In genomic region chr13:61040180-61040579, GRCh38 we compare ENCODE assay signal across 20 cellular contexts.
"Had no signal": no experiment of that assay in that cellular context is flagged by ENCODE, and none has a peak within 500 bp of the region (broad histone marks: within the 10 kb centered on the region; RNA-seq: fewer than 3 reads in every experiment).

No MANE protein-coding gene starts in this region.

- H3K9me3 Mint-ChIP-seq: endodermal cell, nephron had no signal

- H3K27me3 Mint-ChIP-seq: dendritic cell treated with granulocyte-macrophage colony-stimulating factor and Interleukin-4, amounts not matched to agents 40 ng/mL and 50 ng/mL, for 4 days; naive B cell; stimulated activated naive B cell treated with anti-CD40 and anti-IgM and Interleukin-4, amounts not matched to agents 10 μg/mL and 1 μg/mL and 100 μg/mL, for 72 hours had no signal

- H3K36me3 Mint-ChIP-seq: naive B cell; stimulated activated naive B cell treated with anti-CD40 and anti-IgM and Interleukin-4, amounts not matched to agents 10 μg/mL and 1 μg/mL and 100 μg/mL, for 72 hours had no signal

- H3K4me3 Mint-ChIP-seq: dendritic cell treated with granulocyte-macrophage colony-stimulating factor and Interleukin-4, amounts not matched to agents 40 ng/mL and 50 ng/mL, for 4 days; endodermal cell; naive B cell; nephron; stimulated activated naive B cell treated with anti-CD40 and anti-IgM and Interleukin-4, amounts not matched to agents 10 μg/mL and 1 μg/mL and 100 μg/mL, for 72 hours had no signal

- H3K27ac Mint-ChIP-seq: dendritic cell treated with granulocyte-macrophage colony-stimulating factor and Interleukin-4, amounts not matched to agents 40 ng/mL and 50 ng/mL, for 4 days; endodermal cell; nephron; stimulated activated naive B cell treated with anti-CD40 and anti-IgM and Interleukin-4, amounts not matched to agents 10 μg/mL and 1 μg/mL and 100 μg/mL, for 72 hours had no signal

- H3K4me1 Mint-ChIP-seq: naive B cell; nephron; stimulated activated naive B cell treated with anti-CD40 and anti-IgM and Interleukin-4, amounts not matched to agents 10 μg/mL and 1 μg/mL and 100 μg/mL, for 72 hours had no signal

- DNase-seq: effector CD4-positive, alpha-beta T cell; endodermal cell; erythroblast; foreskin keratinocyte; kidney glomerular epithelial cell; mesendoderm; naive B cell; posterior cingulate gyrus; spleen; stimulated activated CD4-positive, alpha-beta T cell treated with anti-CD3 and anti-CD28 coated beads, Interleukin-15, amount 100 ng/mL, for 24 hours; stimulated activated CD4-positive, alpha-beta T cell treated with anti-CD3 and anti-CD28 coated beads, Interleukin-1b, Interleukin-23, amount 100 ng/mL, for 48 hours; stimulated activated CD4-positive, alpha-beta T cell treated with anti-CD3 and anti-CD28 coated beads, Interleukin-4, amount 100 ng/mL, for 4 hours; stimulated activated naive B cell treated with anti-CD40 and anti-IgM and Interleukin-4, amounts not matched to agents 10 μg/mL and 1 μg/mL and 100 μg/mL, for 72 hours; stomach; substantia nigra; transverse colon had no signal

- H3K4me3 ChIP-seq: hepatocyte, spleen, stomach, thoracic aorta, transverse colon had no signal
